Comparison of ENCODE assay signal across 19 cellular contexts in the genomic region with DNA sequence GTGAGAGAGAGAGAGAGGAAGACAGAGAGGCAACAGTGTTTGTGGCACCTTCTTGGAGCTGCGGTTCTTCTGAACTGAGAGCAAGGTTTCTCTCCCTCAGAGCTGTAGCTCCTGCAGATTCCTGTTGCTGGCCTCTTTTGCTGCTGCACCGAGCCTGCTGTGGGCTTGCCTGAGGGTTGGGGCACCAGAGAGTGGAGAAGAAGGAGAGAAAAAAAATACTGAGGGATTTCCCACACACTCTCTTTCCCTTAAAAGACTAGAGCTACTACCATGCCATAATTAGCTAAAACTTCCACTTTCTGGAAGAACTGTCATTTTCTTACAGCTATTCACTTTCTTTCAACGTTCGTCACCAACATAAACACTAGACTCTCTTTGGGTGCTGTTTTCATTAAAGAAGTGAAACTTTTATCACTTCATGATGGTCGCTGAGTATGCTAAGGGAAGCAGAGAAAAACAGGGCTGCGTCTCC. TPM values are rescaled to one million over a fixed set of nuclear protein-coding genes. Genes with fewer than 3 reads are reported as not detected.
A peak's percentile ranks its signal among the peaks of the same experiment; 100 is the strongest.
DNase-seq lines count a peak whose midpoint lies in the region; ATAC-seq, FAIRE-seq and TF ChIP-seq lines count a peak whose summit lies in the region.
"Had no signal": no experiment of that assay in that cellular context is flagged by ENCODE, and none has a peak within 500 bp of the region (broad histone marks: within the 10 kb centered on the region; RNA-seq: fewer than 3 reads in every experiment).

No MANE protein-coding gene starts in this region.

- FAIRE-seq in GM19239 (lab: Jason Lieb, UNC): peak; percentile 82
- FAIRE-seq: frontal cortex, RCC 7860, TTC549 had no signal

- DNase-seq in GM19239 (ENCODE audit: insufficient read length, low spot score) (no peak), ureter (ENCODE audit: low spot score) (no peak), CD14-positive monocyte (ENCODE audit: low spot score) (no peak)
- DNase-seq in activated CD8-positive, alpha-beta memory T cell treated with anti-CD3 and anti-CD28 coated beads for 24 hours: no peak
- DNase-seq: activated CD4-positive, alpha-beta T cell treated with anti-CD3 and anti-CD28 coated beads, Interleukin-2, amount 50 U/mL, for 4 hours; KG1; left colon; NCI-H1417 treated with DMSO at 0.1 percent for 48 hours; stimulated activated naive CD8-positive, alpha-beta T cell treated with anti-CD3 and anti-CD28 coated beads, Interleukin-15, Interleukin-2, amounts not matched to agents 100 U/mL and 50 U/mL, for 24 hours; trophoblast cell had no signal

- H3K4me1 Mint-ChIP-seq in dendritic cell treated with granulocyte-macrophage colony-stimulating factor and Interleukin-4, amounts not matched to agents 40 ng/mL and 50 ng/mL, for 4 days (ENCODE audit: low read depth): peaks cover 4% of the 10 kb centered on the region
- H3K4me1 Mint-ChIP-seq in CD14-positive monocyte: peaks cover 6% of the 10 kb centered on the region

- peak; percentile 70 for ATAC-seq in HG02884 (IDR thresholded peaks at IDR 0.05; ENCODE audit: unreplicated experiment)
- ATAC-seq in HG03520 (IDR thresholded peaks at IDR 0.05; ENCODE audit: unreplicated experiment): peak; percentile 60
- no peak for ATAC-seq in HG02610 (IDR thresholded peaks at IDR 0.05; ENCODE audit: unreplicated experiment)
- ATAC-seq: left colon; stimulated activated naive CD8-positive, alpha-beta T cell treated with anti-CD3 and anti-CD28 coated beads, Interleukin-15, Interleukin-2, amounts not matched to agents 100 U/mL and 50 U/mL, for 24 hours had no signal

- no peaks in the 10 kb centered on the region for H3K36me3 Mint-ChIP-seq in dendritic cell treated with granulocyte-macrophage colony-stimulating factor and Interleukin-4, amounts not matched to agents 40 ng/mL and 50 ng/mL, for 4 days (ENCODE audit: low read depth)
- no peaks in the 10 kb centered on the region for H3K36me3 Mint-ChIP-seq in CD14-positive monocyte

- H3K27ac Mint-ChIP-seq in dendritic cell treated with granulocyte-macrophage colony-stimulating factor and Interleukin-4, amounts not matched to agents 40 ng/mL and 50 ng/mL, for 4 days: peak overlapping the region; percentile 12
- no peak overlapping the region for H3K27ac Mint-ChIP-seq in CD14-positive monocyte
- H3K27ac Mint-ChIP-seq: activated naive CD4-positive, alpha-beta T cell treated with anti-CD3 and anti-CD28 coated beads, Interleukin-2, amount 50 U/mL, for 24 hours; mesothelial cell of epicardium had no signal

- TF ChIP-seq CTCF in CD14-positive monocyte (IDR thresholded peaks at IDR 0.05): no peak

- peaks cover 8% of the 10 kb centered on the region for H3K27me3 Mint-ChIP-seq in dendritic cell treated with granulocyte-macrophage colony-stimulating factor and Interleukin-4, amounts not matched to agents 40 ng/mL and 50 ng/mL, for 4 days
- H3K27me3 Mint-ChIP-seq in CD14-positive monocyte (ENCODE audit: low read depth in 3 of 3): peaks cover 0 to 3% (median 2%) of the 10 kb centered on the region in 3 donors

- intact Hi-C loops in dendritic cell treated with granulocyte-macrophage colony-stimulating factor and Interleukin-4, amounts not matched to agents 40 ng/mL and 50 ng/mL, for 4 days (cut with micrococcal nuclease): no loop called here
- intact Hi-C loops in CD14-positive monocyte (cut with micrococcal nuclease): no loop called here

- H3K4me3 Mint-ChIP-seq in dendritic cell treated with granulocyte-macrophage colony-stimulating factor and Interleukin-4, amounts not matched to agents 40 ng/mL and 50 ng/mL, for 4 days: no peak overlapping the region
- H3K4me3 Mint-ChIP-seq in CD14-positive monocyte: peak overlapping the region in 1 of 2 donors; percentile 13
- H3K4me3 Mint-ChIP-seq: activated naive CD4-positive, alpha-beta T cell treated with anti-CD3 and anti-CD28 coated beads, Interleukin-2, amount 50 U/mL, for 24 hours; mesothelial cell of epicardium had no signal

- H3K9me3 Mint-ChIP-seq in dendritic cell treated with granulocyte-macrophage colony-stimulating factor and Interleukin-4, amounts not matched to agents 40 ng/mL and 50 ng/mL, for 4 days: no peaks in the 10 kb centered on the region
- no peaks in the 10 kb centered on the region for H3K9me3 Mint-ChIP-seq in CD14-positive monocyte
- H3K9me3 Mint-ChIP-seq: activated naive CD4-positive, alpha-beta T cell treated with anti-CD3 and anti-CD28 coated beads, Interleukin-2, amount 50 U/mL, for 24 hours had no signal

RNA-seq across cellular contexts. Expression of a gene that starts 18.2 kb away (rescaled TPM):
- total RNA-seq in ureter: 25.4 TPM
- polyA plus RNA-seq in CD14-positive monocyte: 10 to 100 TPM; 44.5 to 45.9 TPM
